35 cellular contexts compared by ENCODE assay signal in genomic region chr4:168415911-168416310, GRCh38.
"Had no signal": no experiment of that assay in that cellular context is flagged by ENCODE, and none has a peak within 500 bp of the region (broad histone marks: within the 10 kb centered on the region; RNA-seq: fewer than 3 reads in every experiment).

No MANE protein-coding gene starts in this region.

- H3K27me3 ChIP-seq: adrenal gland, ascending aorta, body of pancreas, brain microvascular endothelial cell, breast epithelium, cardiac muscle cell had no signal

- H3K9me3 ChIP-seq: adrenal gland, ascending aorta, body of pancreas, breast epithelium had no signal

- H3K27ac ChIP-seq: adrenal gland, ascending aorta, body of pancreas, brain microvascular endothelial cell, breast epithelium, cardiac muscle cell had no signal

- DNase-seq: activated effector memory CD4-positive, alpha-beta T cell treated with anti-CD3 and anti-CD28 coated beads, Interleukin-2, amount 50 U/mL, for 16 hours; activated effector memory CD4-positive, alpha-beta T cell treated with Interleukin-2 at 50 U/mL for 16 hours; activated gamma-delta T cell; activated gamma-delta T cell treated with Interleukin-2 at 50 U/mL for 16 hours; activated naive CD4-positive, alpha-beta T cell; activated naive CD4-positive, alpha-beta T cell treated with anti-CD3 and anti-CD28 coated beads for 36 hours; activated naive CD4-positive, alpha-beta T cell treated with anti-CD3 and anti-CD28 coated beads, Interleukin-2, amount 10 ng/mL, durations not matched to agents 7 days and 5 days; activated naive CD4-positive, alpha-beta T cell treated with anti-CD3 and anti-CD28 coated beads, Interleukin-2, amount 50 U/mL, for 16 hours; activated naive CD4-positive, alpha-beta T cell treated with Interleukin-2 at 50 U/mL for 16 hours; activated naive CD8-positive, alpha-beta T cell treated with anti-CD3 and anti-CD28 coated beads for 36 hours; activated naive CD8-positive, alpha-beta T cell treated with anti-CD3 and anti-CD28 coated beads, Interleukin-2, amount 10 ng/mL, durations not matched to agents 7 days and 5 days; activated naive CD8-positive, alpha-beta T cell treated with anti-CD3 and anti-CD28 coated beads, Interleukin-2, amount 50 U/mL, for 24 hours; activated T-cell treated with anti-CD3 and anti-CD28 coated beads for 4 hours; activated T-cell treated with anti-CD3 and anti-CD28 coated beads, Interleukin-2, amount 50 U/mL, for 1 hour; activated T-cell treated with anti-CD3 and anti-CD28 coated beads, Interleukin-2, amount 50 U/mL, for 24 hours; activated T-cell treated with anti-CD3 and anti-CD28 coated beads, Interleukin-2, amount 50 U/mL, for 4 hours; activated T-cell treated with anti-CD3 and anti-CD28 coated beads, Interleukin-2, amount 50 U/mL, for 48 hours; activated T-cell treated with anti-CD3 and anti-CD28 coated beads, Interleukin-2, amount 50 U/mL, for 72 hours; adrenal gland; amniotic stem cell; amygdala; anterior cingulate cortex; aorta; body of pancreas; brain microvascular endothelial cell; caudate nucleus; central memory CD4-positive, alpha-beta T cell; cerebellar nuclear complex had no signal

- H3K4me1 ChIP-seq: adrenal gland, ascending aorta, body of pancreas, breast epithelium had no signal

- ATAC-seq: activated naive CD4-positive, alpha-beta T cell treated with anti-CD3 and anti-CD28 coated beads, Interleukin-2, amount 50 U/mL, for 72 hours; activated naive CD8-positive, alpha-beta T cell treated with anti-CD3 and anti-CD28 coated beads, Interleukin-2, amount 50 U/mL, for 24 hours; activated T-cell treated with anti-CD3 and anti-CD28 coated beads, Interleukin-2, amount 50 U/mL, for 4 hours; activated T-cell treated with anti-CD3 and anti-CD28 coated beads, Interleukin-2, amount 50 U/mL, for 72 hours; activated T-helper 17 cell treated with anti-CD3 and anti-CD28 coated beads, Interleukin-2, amount 50 U/mL, for 72 hours; body of pancreas had no signal

- H3K4me3 ChIP-seq: adrenal gland, ascending aorta, body of pancreas, breast epithelium, cardiac muscle cell had no signal

- H3K36me3 ChIP-seq: breast epithelium, cardiac muscle cell had no signal

- FAIRE-seq: astrocyte, bronchial epithelial cell had no signal
